Comparison of ENCODE assay signal across 1 cellular context in genomic region chr1:76871355-76871974, GRCh38.
TF ChIP-seq lines count a peak whose summit lies in the region.

No MANE protein-coding gene starts in this region.

TF ChIP-seq in GM23338, 12 proteins besides CTCF, POLR2A, EP300 and RAD21 (continued from another document):
- TF ChIP-seq, protein P1, sequence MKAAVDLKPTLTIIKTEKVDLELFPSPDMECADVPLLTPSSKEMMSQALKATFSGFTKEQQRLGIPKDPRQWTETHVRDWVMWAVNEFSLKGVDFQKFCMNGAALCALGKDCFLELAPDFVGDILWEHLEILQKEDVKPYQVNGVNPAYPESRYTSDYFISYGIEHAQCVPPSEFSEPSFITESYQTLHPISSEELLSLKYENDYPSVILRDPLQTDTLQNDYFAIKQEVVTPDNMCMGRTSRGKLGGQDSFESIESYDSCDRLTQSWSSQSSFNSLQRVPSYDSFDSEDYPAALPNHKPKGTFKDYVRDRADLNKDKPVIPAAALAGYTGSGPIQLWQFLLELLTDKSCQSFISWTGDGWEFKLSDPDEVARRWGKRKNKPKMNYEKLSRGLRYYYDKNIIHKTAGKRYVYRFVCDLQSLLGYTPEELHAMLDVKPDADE (IDR thresholded peaks at IDR 0.05), result no peak
- TF ChIP-seq REST (IDR thresholded peaks at IDR 0.05; ENCODE audit: unreplicated experiment) (no peak), EZH2phosphoT487 (IDR thresholded peaks at IDR 0.05; ENCODE audit: unreplicated experiment) (no peak), JUNB (IDR thresholded peaks at IDR 0.05; ENCODE audit: unreplicated experiment) (no peak), STAT1 (IDR thresholded peaks at IDR 0.05; ENCODE audit: unreplicated experiment) (no peak), ZNF114 (CRISPR knock-in tag; IDR thresholded peaks at IDR 0.05) (no peak)
